ENCODE assay signal across 23 cellular contexts in genomic region chr18:48764452-48764851, GRCh38.
"Had no signal": no experiment of that assay in that cellular context is flagged by ENCODE, and none has a peak within 500 bp of the region (broad histone marks: within the 10 kb centered on the region; RNA-seq: fewer than 3 reads in every experiment).

No MANE protein-coding gene starts in this region.

- H3K27me3 ChIP-seq: breast epithelium, colonic mucosa, dorsolateral prefrontal cortex, heart right ventricle, sigmoid colon, upper lobe of right lung had no signal

- H3K36me3 ChIP-seq: breast epithelium, colonic mucosa, upper lobe of right lung had no signal

- H3K9me3 ChIP-seq: breast epithelium, colonic mucosa, heart right ventricle, sigmoid colon, thoracic aorta, upper lobe of right lung had no signal

- H3K27ac ChIP-seq: breast epithelium, colonic mucosa, dorsolateral prefrontal cortex, thoracic aorta, upper lobe of right lung had no signal

- H3K4me1 ChIP-seq: breast epithelium had no signal

- DNase-seq: activated CD8-positive, alpha-beta memory T cell treated with anti-CD3 and anti-CD28 coated beads for 24 hours; activated CD8-positive, alpha-beta memory T cell treated with anti-CD3 and anti-CD28 coated beads, Interleukin-2, amount 50 U/mL, for 4 hours; activated naive CD4-positive, alpha-beta T cell treated with Interleukin-2 at 50 U/mL for 16 hours; activated naive CD8-positive, alpha-beta T cell treated with anti-CD3 and anti-CD28 coated beads for 36 hours; activated T-cell treated with anti-CD3 and anti-CD28 coated beads, Interleukin-2, amount 50 U/mL, for 24 hours; amniotic stem cell; colonic mucosa; dorsolateral prefrontal cortex; effector memory CD8-positive, alpha-beta T cell; heart right ventricle; nucleus accumbens; sigmoid colon; stimulated activated CD4-positive, alpha-beta T cell treated with anti-CD3 and anti-CD28 coated beads, Interleukin-2, amount 100 ng/mL, for 48 hours; stimulated activated CD8-positive, alpha-beta memory T cell treated with anti-CD3 and anti-CD28 coated beads, Interleukin-4, amount 100 ng/mL, for 48 hours; stimulated activated naive CD4-positive, alpha-beta T cell; T-cell; T-helper 9 cell; upper lobe of right lung had no signal

- ATAC-seq: effector memory CD8-positive, alpha-beta T cell; esophagus mucosa; heart right ventricle; SK-N-SH treated with all-trans-retinoic acid at 6 μM for 48 hours; T-cell; WTC11 had no signal

- H3K4me3 ChIP-seq: breast epithelium, colonic mucosa, dorsolateral prefrontal cortex, heart right ventricle, sigmoid colon, thoracic aorta, upper lobe of right lung had no signal
